In the genomic region with DNA sequence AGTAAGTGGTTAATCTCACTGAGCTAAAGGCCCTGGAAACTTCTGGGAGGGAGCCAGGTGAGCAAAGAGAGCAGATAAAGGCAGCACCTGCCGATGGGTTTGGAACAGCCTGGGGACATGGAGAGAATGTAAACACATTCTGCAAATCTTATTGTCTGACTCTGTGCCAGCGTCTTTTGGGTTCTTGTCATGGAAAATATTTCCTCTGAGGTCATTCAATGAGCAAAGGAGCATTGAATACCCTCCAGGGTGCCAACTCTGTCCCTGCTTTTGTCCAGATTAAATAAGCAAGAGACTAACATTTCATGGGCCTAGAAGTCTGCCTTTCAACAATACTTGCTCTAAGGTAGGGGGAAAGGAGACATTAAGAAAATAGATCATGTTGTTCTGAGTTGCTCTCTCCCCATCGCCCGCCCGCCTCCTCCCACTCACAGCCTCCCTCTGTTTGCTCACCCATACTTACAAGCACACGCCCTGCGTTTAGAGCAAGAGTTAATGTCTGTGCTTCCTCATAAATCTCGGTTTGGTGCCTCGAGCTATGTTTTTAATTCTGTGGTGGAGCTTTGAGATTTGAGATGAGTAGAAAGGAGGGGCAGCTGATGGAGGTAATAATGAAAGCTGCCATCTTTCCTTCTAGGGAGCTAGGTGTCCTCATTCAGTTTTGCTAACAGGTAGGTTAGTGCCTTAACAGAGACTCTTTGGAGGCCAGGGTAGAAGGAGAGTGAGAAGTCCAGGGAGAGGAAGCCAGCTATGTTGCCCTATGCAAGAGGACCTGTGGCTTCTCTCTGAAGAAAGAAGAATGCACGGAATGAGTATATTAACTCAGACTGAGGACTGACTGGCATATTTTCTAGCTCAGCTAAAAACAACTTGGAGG, we compare ENCODE assay signal across 8 cellular contexts.
A peak's percentile ranks its signal among the peaks of the same experiment; 100 is the strongest.
DNase-seq lines count a peak whose midpoint lies in the region; ATAC-seq and TF ChIP-seq lines count a peak whose summit lies in the region.

No MANE protein-coding gene starts in this region.

- peak overlapping the region; percentile 35 to 65 (median 55) for H3K27ac Mint-ChIP-seq in nephron
- no peak overlapping the region for H3K27ac Mint-ChIP-seq in natural killer cell

- H3K36me3 ChIP-seq in ascending aorta, result no peaks in the 10 kb centered on the region

- DNase-seq in NCI-H2107 (lab: John Stamatoyannopoulos, UW), result peak; percentile 43
- peak in 1 of 2 donors; percentile 66 for DNase-seq in ascending aorta (ENCODE audit: low spot score in 2 of 2)
- DNase-seq in MV-4-11 (lab: John Stamatoyannopoulos, UW), result no peak
- no peak for DNase-seq in activated CD8-positive, alpha-beta memory T cell treated with anti-CD3 and anti-CD28 coated beads, Interleukin-2, amount 50 U/mL, for 4 hours
- DNase-seq in natural killer cell, result no peak

- peaks cover 22% of the 10 kb centered on the region for H3K4me1 Mint-ChIP-seq in nephron
- H3K4me1 Mint-ChIP-seq in natural killer cell, result no peaks in the 10 kb centered on the region

- peak overlapping the region; percentile 68 to 73 for H3K27ac ChIP-seq in ascending aorta

- no peaks in the 10 kb centered on the region for H3K27me3 ChIP-seq in ascending aorta

- no peaks in the 10 kb centered on the region for H3K9me3 ChIP-seq in ascending aorta

- no peak overlapping the region for H3K4me3 Mint-ChIP-seq in nephron
- H3K4me3 Mint-ChIP-seq in natural killer cell, result no peak overlapping the region

- intact Hi-C loops in ascending aorta (cut with DNase I) (no loop called here), natural killer cell (cut with micrococcal nuclease) (no loop called here)

- no peak overlapping the region for H3K4me3 ChIP-seq in ascending aorta

- H3K36me3 Mint-ChIP-seq in nephron (ENCODE audit: low read depth), result no peaks in the 10 kb centered on the region
- H3K36me3 Mint-ChIP-seq in natural killer cell, result no peaks in the 10 kb centered on the region

- TF ChIP-seq CTCF in ascending aorta (IDR thresholded peaks at IDR 0.05) (no peak), nephron (IDR thresholded peaks at IDR 0.05; ENCODE audit: unreplicated experiment in 3 of 3) (no peak), natural killer cell (IDR thresholded peaks at IDR 0.05) (no peak)

- H3K9me3 Mint-ChIP-seq in nephron (no peaks in the 10 kb centered on the region), natural killer cell (no peaks in the 10 kb centered on the region)

- ATAC-seq in GM18873 (IDR thresholded peaks at IDR 0.05; ENCODE audit: low FRiP score, unreplicated experiment), result peak; percentile 6
- ATAC-seq in GM19397 (IDR thresholded peaks at IDR 0.05; ENCODE audit: unreplicated experiment), result no peak
- ATAC-seq in natural killer cell, result no peak

- H3K4me1 ChIP-seq in ascending aorta, result peaks cover 3 to 12% of the 10 kb centered on the region in 2 donors

- H3K27me3 Mint-ChIP-seq in nephron (ENCODE audit: low read depth) (no peaks in the 10 kb centered on the region), natural killer cell (ENCODE audit: low read depth in 2 of 2) (peaks cover 0 to 5% of the 10 kb centered on the region in 2 donors)

Comparison
In these comparisons a context has a peak if more than half of its experiments do, and no peak if none do; other contexts are left out.
1. H3K27ac Mint-ChIP-seq: peak in nephron (3 of 3); none in natural killer cell (0 of 2).